In genomic region chr1:81596341-81596740, GRCh38 we compare ENCODE assay signal across 26 cellular contexts.
"Had no signal": no experiment of that assay in that cellular context is flagged by ENCODE, and none has a peak within 500 bp of the region (broad histone marks: within the 10 kb centered on the region; RNA-seq: fewer than 3 reads in every experiment).

No MANE protein-coding gene starts in this region.

- H3K36me3 ChIP-seq: adrenal gland, cardiac muscle cell, heart right ventricle, left lung, lower lobe of right lung, sigmoid colon, tibial artery had no signal

- H3K4me1 ChIP-seq: adrenal gland, heart right ventricle, left lung, lower lobe of right lung, sigmoid colon, tibial artery had no signal

- DNase-seq: activated B cell treated with CpG ODN at 0.5 μM for 24 hours; activated CD4-positive, alpha-beta T cell treated with anti-CD3 and anti-CD28 coated beads for 36 hours; activated effector memory CD4-positive, alpha-beta T cell treated with Interleukin-2 at 50 U/mL for 16 hours; activated naive CD4-positive, alpha-beta T cell treated with Interleukin-2 at 50 U/mL for 16 hours; activated naive CD8-positive, alpha-beta T cell treated with anti-CD3 and anti-CD28 coated beads for 36 hours; adrenal gland; aorta; foreskin fibroblast; heart right ventricle; lower lobe of right lung; mesenchymal stem cell; mucosa of descending colon; sigmoid colon; small intestine; stimulated activated CD4-positive, alpha-beta T cell treated with anti-CD3 and anti-CD28 coated beads, Interleukin-1b, Interleukin-23, amount 100 ng/mL, for 48 hours; stimulated activated CD4-positive, alpha-beta T cell treated with anti-CD3 and anti-CD28 coated beads, Interleukin-4, amount 100 ng/mL, for 4 hours; stimulated activated CD8-positive, alpha-beta memory T cell treated with anti-CD3 and anti-CD28 coated beads, Interleukin-4, amount 100 ng/mL, for 48 hours; stimulated activated naive CD8-positive, alpha-beta T cell treated with anti-CD3 and anti-CD28 coated beads, Interleukin-15, amount 100 ng/mL, for 72 hours; substantia nigra; T-helper 17 cell; tibial artery had no signal

- H3K27me3 ChIP-seq: adrenal gland, cardiac muscle cell, heart right ventricle, left lung, sigmoid colon, tibial artery had no signal

- H3K9me3 ChIP-seq: adrenal gland, heart right ventricle, left lung, lower lobe of right lung, mucosa of descending colon, tibial artery had no signal

- H3K4me3 ChIP-seq: adrenal gland, cardiac muscle cell, coronary artery, heart right ventricle, left lung, lower lobe of right lung, mucosa of descending colon, sigmoid colon, tibial artery had no signal

- H3K27ac ChIP-seq: adrenal gland, cardiac muscle cell, coronary artery, heart right ventricle, left lung, lower lobe of right lung, sigmoid colon, tibial artery had no signal

- ATAC-seq: activated CD4-positive, alpha-beta T cell treated with anti-CD3 and anti-CD28 coated beads for 36 hours; heart right ventricle; left lung; lower lobe of right lung; mucosa of descending colon; natural killer cell treated with Interleukin-12 subunit alpha and Interleukin-12 subunit beta and Interleukin-15 and Interleukin-18, amount 100 ng/mL, for 72 hours; stimulated activated memory B cell treated with anti-CD40 and anti-IgM and Interleukin-4, amounts not matched to agents 10 μg/mL and 1 μg/mL and 100 μg/mL, for 72 hours; stimulated activated naive CD8-positive, alpha-beta T cell treated with anti-CD3 and anti-CD28 coated beads, Interleukin-15, amount 100 ng/mL, for 72 hours; T-helper 17 cell had no signal
